In the genomic region with DNA sequence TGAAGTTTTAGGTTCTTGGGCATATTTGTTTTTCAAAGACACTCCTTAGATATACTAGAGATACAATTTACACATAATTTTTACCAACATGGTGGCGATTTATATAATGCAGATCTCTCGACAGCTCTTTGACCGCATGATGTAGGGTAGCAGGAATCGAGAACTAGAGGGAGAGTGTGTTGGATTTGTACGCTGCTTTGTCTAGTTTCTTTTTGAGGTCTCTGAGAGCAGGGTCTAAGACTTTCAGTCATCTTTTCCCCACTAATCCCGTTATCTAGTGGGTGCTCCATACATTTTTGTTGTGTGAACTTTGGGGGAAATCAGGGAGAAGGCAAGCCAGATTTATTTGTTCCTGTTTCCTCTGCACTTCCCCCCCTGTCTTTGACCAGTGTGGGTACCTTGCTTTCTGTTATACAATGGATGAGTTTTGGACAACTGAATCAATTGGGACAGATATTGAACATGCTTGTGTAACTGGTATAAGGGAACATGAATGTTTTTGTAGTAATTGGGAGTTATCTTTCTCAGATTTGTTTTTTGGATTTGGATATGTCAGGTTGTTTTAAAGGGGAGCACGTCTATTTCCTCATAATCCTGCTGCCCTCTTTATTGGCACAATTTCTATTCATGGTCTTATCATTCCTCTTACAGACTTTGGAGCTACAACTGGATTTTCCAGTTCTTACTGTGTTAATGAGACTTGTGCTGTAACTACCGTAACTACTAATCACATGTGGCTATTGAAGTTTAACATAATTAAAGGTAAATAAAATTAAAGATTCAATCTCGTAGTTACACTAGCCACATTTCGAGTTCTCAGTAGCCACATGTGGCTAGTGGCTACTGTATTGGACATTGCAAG, we compare ENCODE assay signal across 8 cellular contexts. TPM values are rescaled to one million over a fixed set of nuclear protein-coding genes. Genes with fewer than 3 reads are reported as not detected.
DNase-seq lines count a peak whose midpoint lies in the region; ATAC-seq, FAIRE-seq and TF ChIP-seq lines count a peak whose summit lies in the region.

No MANE protein-coding gene starts in this region.

- FAIRE-seq in GM12891 (lab: Jason Lieb, UNC) (peak; percentile 9), K562 (lab: Jason Lieb, UNC) (no peak)

- DNase-seq in GM12891 (ENCODE audit: insufficient read length, low spot score) (no peak), M059J (ENCODE audit: low read depth) (peak; percentile 23), K562 (ENCODE audit: extremely low read depth in 1 of 4, low spot score in 3 of 4) (no peak), AG20443 (ENCODE audit: low spot score) (no peak)
- DNase-seq in stimulated activated CD4-positive, alpha-beta T cell treated with anti-CD3 and anti-CD28 coated beads, Interleukin-15, amount 100 ng/mL, for 24 hours, result no peak
- no peak for DNase-seq in effector CD4-positive, alpha-beta T cell

- TF ChIP-seq CTCF in K562 (IDR thresholded peaks at IDR 0.05 in 2 of 3, conservative IDR thresholded peaks at IDR 0.05 in 1 of 3; ENCODE audit: insufficient read depth in 2 of 3, low read depth in 1 of 3, low read length in 3 of 3), result no peak

- ATAC-seq in K562, result no peak
- no peak for ATAC-seq in GM19455 (IDR thresholded peaks at IDR 0.05; ENCODE audit: unreplicated experiment)

- BruUV-seq in K562 (replicated peaks; lab: Mats Ljungman, UMichigan), result no TSS peak

- no peaks in the 10 kb centered on the region for H3K27me3 ChIP-seq in K562 (ENCODE audit: control insufficient read depth in 2 of 2, insufficient read depth in 2 of 2, low read length in 2 of 2)
- H3K27me3 ChIP-seq in mononuclear cell (ENCODE audit: insufficient read depth, low read length), result no peaks in the 10 kb centered on the region

- H3K4me2 ChIP-seq in K562 (ENCODE audit: insufficient read depth, low read length), result peak overlapping the region; percentile 91

- no peak for TF ChIP-seq RAD21 in K562 (CRISPR knock-in tag; conservative IDR thresholded peaks at IDR 0.05 in 1 of 2, IDR thresholded peaks at IDR 0.05 in 1 of 2)

- WGBS in K562 (ENCODE audit: insufficient coverage, low coverage, missing lambda C conversion rate), result 30% methylated on average over 10 of the region's 10 CpGs

- no peak for TF ChIP-seq EP300 in K562 (IDR thresholded peaks at IDR 0.05; ENCODE audit: low read length)

- no peaks in the 10 kb centered on the region for H3K9me1 ChIP-seq in K562 (ENCODE audit: control insufficient read depth, insufficient read depth, low read length)

- CTCF ChIA-PET in K562 (lab: Yijun Ruan, JAX; ENCODE audit: low intra/inter-chr PET ratio), result no interaction called here

- in situ Hi-C loops in K562 (cut with MboI), result loop anchor here (10.0 kb wide), 1 partner anchor 227 kb away; no protein-coding TSS in a partner anchor

- no peak for TF ChIP-seq POLR2A in GM12891 (IDR thresholded peaks at IDR 0.05; ENCODE audit: low read depth, low read length)
- no peak for TF ChIP-seq POLR2A in K562 (conservative IDR thresholded peaks at IDR 0.05)

- peaks cover 54% of the 10 kb centered on the region for H3K79me2 ChIP-seq in K562 (ENCODE audit: control insufficient read depth, insufficient read depth, low read length)

- H3K9ac ChIP-seq in K562 (ENCODE audit: insufficient read depth in 1 of 2, low read depth in 2 of 2, low read length in 2 of 2), result peak overlapping the region in 1 of 2 experiments; percentile 77; a peak in 1 of 4 replicates

- POLR2A ChIA-PET in K562 (lab: Yijun Ruan, JAX), result interaction anchor here (0.6 kb wide), 2 partner anchors 214 to 990 kb away, joined by 3 read pairs; no protein-coding TSS in a partner anchor

- no peaks in the 10 kb centered on the region for H3K36me3 ChIP-seq in K562 (ENCODE audit: control insufficient read depth, insufficient read depth, low read length)

- peaks cover 14 to 19% of the 10 kb centered on the region in 2 experiments; a peak in 4 of 5 replicates for H3K4me1 ChIP-seq in K562 (replicated peaks in 1 of 2; ENCODE audit: control insufficient read depth in 2 of 2, insufficient read depth in 2 of 2, low read length in 2 of 2)
- H3K4me1 ChIP-seq in mononuclear cell (ENCODE audit: insufficient read depth, low read length), result peaks cover 42% of the 10 kb centered on the region

- no peak overlapping the region for H3K27ac ChIP-seq in K562 (ENCODE audit: extremely low read depth, low read depth, low read length)

- H3K9me3 ChIP-seq in K562 (replicated peaks; ENCODE audit: control insufficient read depth, insufficient read depth, low read depth, low read length), result no peaks in the 10 kb centered on the region
- no peaks in the 10 kb centered on the region for H3K9me3 ChIP-seq in mononuclear cell (ENCODE audit: low read depth, low read length)

- H3K4me3 ChIP-seq in K562 (peak overlapping the region; percentile 70), mononuclear cell (ENCODE audit: low read length) (peak overlapping the region; percentile 53)

- no peaks in the 10 kb centered on the region; the same call in 1 of the 2 replicates for H4K20me1 ChIP-seq in K562 (replicated peaks; ENCODE audit: control insufficient read depth, insufficient read depth, low read length)

- intact Hi-C loops in K562 (cut with micrococcal nuclease), result loop anchor here (2.0 to 10.0 kb wide), 6 partner anchors 55 to 993 kb away; a partner anchor contains a TSS

- no peak overlapping the region for H2AFZ ChIP-seq in K562 (ENCODE audit: low read depth, low read length)

TF ChIP-seq in GM12891, 5 proteins besides CTCF, POLR2A, EP300 and RAD21:
- TF ChIP-seq POLR2AphosphoS5 (IDR thresholded peaks at IDR 0.05; ENCODE audit: low read depth, low read length), result no peak
- no peak for TF ChIP-seq PAX5 (IDR thresholded peaks at IDR 0.05; ENCODE audit: insufficient read depth, low read length, severe bottlenecking)
- TF ChIP-seq SPI1 (IDR thresholded peaks at IDR 0.05; ENCODE audit: low read depth, low read length), result peak; percentile 28; the same call in 1 of the 2 replicates

TF ChIP-seq in K562, 482 proteins besides CTCF, POLR2A, EP300 and RAD21:
- TF ChIP-seq SPI1 (IDR thresholded peaks at IDR 0.05; ENCODE audit: borderline replicate concordance, low read depth, low read length) (peak; percentile 67; the same call in 1 of the 2 replicates), RCOR1 (IDR thresholded peaks at IDR 0.05; ENCODE audit: borderline replicate concordance in 1 of 2, low read depth in 2 of 2, low read length in 2 of 2) (peak in 1 of 2 experiments; percentile 69; a peak in 2 of 4 replicates), PRPF4 (IDR thresholded peaks at IDR 0.05; ENCODE audit: insufficient read depth, low read depth, low read length, poor library complexity, severe bottlenecking) (no peak), ZKSCAN8 (CRISPR knock-in tag; IDR thresholded peaks at IDR 0.05) (no peak), KDM1A (IDR thresholded peaks at IDR 0.05) (peak; percentile 93 to 95), PHF21A (IDR thresholded peaks at IDR 0.05; ENCODE audit: borderline replicate concordance, low read depth) (peak; percentile 83; the same call in 1 of the 2 replicates), GATAD2A (IDR thresholded peaks at IDR 0.05) (0 out of 2 replicates have a peak, but pooled peaks have one; percentile 26), HDAC1 (IDR thresholded peaks at IDR 0.05) (peak in 1 of 2 experiments; percentile 69; a peak in 2 of 4 replicates), ZBTB1 (CRISPR knock-in tag; IDR thresholded peaks at IDR 0.05; ENCODE audit: borderline replicate concordance, low read depth) (no peak)

RNA-seq across cellular contexts. Expression of a gene that starts 1.7 kb away (rescaled TPM):
- 5.2 TPM for polyA plus RNA-seq in GM12891 (2012; ENCODE audit: low read depth, missing spikeins)
- total RNA-seq in M059J (2014; rRNA removed; shearing (Covaris generic)), result 17.1 and 21.2 TPM in 2 replicates
- 1.3 and 3.3 TPM in 2 replicates for total RNA-seq in K562 (2011; cell fraction: chromatin; rRNA removed; ENCODE audit: low replicate concordance)
- 1.4 and 1.5 TPM in 2 replicates for total RNA-seq in K562 (2011; cell fraction: nucleolus; rRNA removed)
- total RNA-seq in K562 (2011; cell fraction: nucleoplasm; rRNA removed), result 2.3 and 6.9 TPM in 2 replicates
- total RNA-seq in K562 (2014; rRNA removed), result 9.7 and 11.4 TPM in 2 replicates
- total RNA-seq in K562 (2014; rRNA removed; fragmentation: Illumina TruSeq; extraction: Trizol), result 13.2 and 14.5 TPM in 2 replicates
- total RNA-seq in K562 (2015; rRNA removed; fragmentation: Illumina TruSeq; extraction: Trizol), result 9.8 and 11.8 TPM in 2 replicates
- 12.9 and 14.3 TPM in 2 replicates for total RNA-seq in K562 (2021)
- 7.9 and 13.0 TPM in 2 replicates for polyA plus RNA-seq in K562 (2011; rRNA removed)
- polyA plus RNA-seq in K562 (2011; cell fraction: cytosol; rRNA removed), result 4.6 and 4.9 TPM in 2 replicates
- 1.7 and 2.3 TPM in 2 replicates for polyA plus RNA-seq in K562 (2011; cell fraction: nucleus; rRNA removed)
- 8.3 and 13.6 TPM in 2 replicates for polyA plus RNA-seq in K562 (2012)
- 7.3 and 7.5 TPM in 2 replicates for polyA plus RNA-seq in K562 (2014; fragmentation: Illumina TruSeq; extraction: Trizol)
- polyA plus RNA-seq in K562 (2014; fragmentation: Nextera tagmentation; extraction: Ambion mirVana), result 1 to 10 TPM; 6.4 to 6.9 TPM
- polyA plus RNA-seq in K562 (2014; rRNA removed), result 9.7 and 10.7 TPM in 2 replicates
- polyA minus RNA-seq in K562 (2011; rRNA and poly(A)+ RNA removed), result 6.6 and 7.9 TPM in 2 replicates
- 3.6 and 4.0 TPM in 2 replicates for polyA minus RNA-seq in K562 (2011; cell fraction: cytosol; rRNA and poly(A)+ RNA removed)
- 1.6 and 2.0 TPM in 2 replicates for polyA minus RNA-seq in K562 (2011; cell fraction: nucleus; rRNA and poly(A)+ RNA removed)
- total RNA-seq in mononuclear cell, result 13.7 TPM
